In the genomic region with DNA sequence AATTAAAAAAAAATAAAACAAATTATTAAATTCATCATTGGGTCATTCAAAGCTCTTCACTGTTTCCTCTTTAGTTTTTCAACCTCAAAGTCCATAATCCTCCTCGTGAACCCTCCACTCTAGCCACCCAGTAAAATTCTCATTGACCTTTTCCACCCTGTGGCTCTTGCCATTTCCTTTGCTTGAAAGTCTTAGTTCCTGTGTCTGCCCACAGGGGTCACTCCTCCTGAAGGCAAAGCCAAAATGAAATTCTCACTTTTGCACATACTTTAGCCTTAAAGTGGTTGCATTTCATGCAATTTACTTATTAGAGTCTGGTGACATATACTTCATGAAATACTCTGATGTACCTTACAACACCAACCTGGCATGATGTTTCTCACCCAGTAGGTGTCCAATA, we compare ENCODE assay signal across 2 cellular contexts.
TF ChIP-seq lines count a peak whose summit lies in the region.

No MANE protein-coding gene starts in this region.

TF ChIP-seq in SK-N-SH, 30 proteins besides CTCF, POLR2A, EP300 and RAD21 (continued from another document):
- TF ChIP-seq TAF1 (IDR thresholded peaks at IDR 0.05; ENCODE audit: borderline replicate concordance, low read depth, low read length) (no peak), FOXM1 (IDR thresholded peaks at IDR 0.05; ENCODE audit: low read depth) (no peak), RCOR1 (IDR thresholded peaks at IDR 0.05; ENCODE audit: low read length) (no peak), MXI1 (IDR thresholded peaks at IDR 0.05; ENCODE audit: low read depth, low read length) (no peak), EZH2phosphoT487 (IDR thresholded peaks at IDR 0.05; ENCODE audit: borderline replicate concordance, low read depth) (no peak), CHD2 (IDR thresholded peaks at IDR 0.05; ENCODE audit: low read length, partially characterized antibody) (no peak), GATA2 (CRISPR knock-in tag; IDR thresholded peaks at IDR 0.05) (no peak), YY1 (IDR thresholded peaks at IDR 0.05; ENCODE audit: low read depth) (no peak), POLR2AphosphoS5 (IDR thresholded peaks at IDR 0.05; ENCODE audit: low read depth, low read length) (no peak), TEAD4 (IDR thresholded peaks at IDR 0.05; ENCODE audit: borderline replicate concordance, insufficient read depth) (no peak), RFX5 (IDR thresholded peaks at IDR 0.05; ENCODE audit: low read length) (no peak)
- TF ChIP-seq, protein P1, sequence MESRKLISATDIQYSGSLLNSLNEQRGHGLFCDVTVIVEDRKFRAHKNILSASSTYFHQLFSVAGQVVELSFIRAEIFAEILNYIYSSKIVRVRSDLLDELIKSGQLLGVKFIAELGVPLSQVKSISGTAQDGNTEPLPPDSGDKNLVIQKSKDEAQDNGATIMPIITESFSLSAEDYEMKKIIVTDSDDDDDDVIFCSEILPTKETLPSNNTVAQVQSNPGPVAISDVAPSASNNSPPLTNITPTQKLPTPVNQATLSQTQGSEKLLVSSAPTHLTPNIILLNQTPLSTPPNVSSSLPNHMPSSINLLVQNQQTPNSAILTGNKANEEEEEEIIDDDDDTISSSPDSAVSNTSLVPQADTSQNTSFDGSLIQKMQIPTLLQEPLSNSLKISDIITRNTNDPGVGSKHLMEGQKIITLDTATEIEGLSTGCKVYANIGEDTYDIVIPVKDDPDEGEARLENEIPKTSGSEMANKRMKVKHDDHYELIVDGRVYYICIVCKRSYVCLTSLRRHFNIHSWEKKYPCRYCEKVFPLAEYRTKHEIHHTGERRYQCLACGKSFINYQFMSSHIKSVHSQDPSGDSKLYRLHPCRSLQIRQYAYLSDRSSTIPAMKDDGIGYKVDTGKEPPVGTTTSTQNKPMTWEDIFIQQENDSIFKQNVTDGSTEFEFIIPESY (IDR thresholded peaks at IDR 0.05; ENCODE audit: borderline replicate concordance, low read depth): no peak
- TF ChIP-seq, protein P2, sequence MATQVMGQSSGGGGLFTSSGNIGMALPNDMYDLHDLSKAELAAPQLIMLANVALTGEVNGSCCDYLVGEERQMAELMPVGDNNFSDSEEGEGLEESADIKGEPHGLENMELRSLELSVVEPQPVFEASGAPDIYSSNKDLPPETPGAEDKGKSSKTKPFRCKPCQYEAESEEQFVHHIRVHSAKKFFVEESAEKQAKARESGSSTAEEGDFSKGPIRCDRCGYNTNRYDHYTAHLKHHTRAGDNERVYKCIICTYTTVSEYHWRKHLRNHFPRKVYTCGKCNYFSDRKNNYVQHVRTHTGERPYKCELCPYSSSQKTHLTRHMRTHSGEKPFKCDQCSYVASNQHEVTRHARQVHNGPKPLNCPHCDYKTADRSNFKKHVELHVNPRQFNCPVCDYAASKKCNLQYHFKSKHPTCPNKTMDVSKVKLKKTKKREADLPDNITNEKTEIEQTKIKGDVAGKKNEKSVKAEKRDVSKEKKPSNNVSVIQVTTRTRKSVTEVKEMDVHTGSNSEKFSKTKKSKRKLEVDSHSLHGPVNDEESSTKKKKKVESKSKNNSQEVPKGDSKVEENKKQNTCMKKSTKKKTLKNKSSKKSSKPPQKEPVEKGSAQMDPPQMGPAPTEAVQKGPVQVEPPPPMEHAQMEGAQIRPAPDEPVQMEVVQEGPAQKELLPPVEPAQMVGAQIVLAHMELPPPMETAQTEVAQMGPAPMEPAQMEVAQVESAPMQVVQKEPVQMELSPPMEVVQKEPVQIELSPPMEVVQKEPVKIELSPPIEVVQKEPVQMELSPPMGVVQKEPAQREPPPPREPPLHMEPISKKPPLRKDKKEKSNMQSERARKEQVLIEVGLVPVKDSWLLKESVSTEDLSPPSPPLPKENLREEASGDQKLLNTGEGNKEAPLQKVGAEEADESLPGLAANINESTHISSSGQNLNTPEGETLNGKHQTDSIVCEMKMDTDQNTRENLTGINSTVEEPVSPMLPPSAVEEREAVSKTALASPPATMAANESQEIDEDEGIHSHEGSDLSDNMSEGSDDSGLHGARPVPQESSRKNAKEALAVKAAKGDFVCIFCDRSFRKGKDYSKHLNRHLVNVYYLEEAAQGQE (IDR thresholded peaks at IDR 0.05; ENCODE audit: low read depth, low read length): no peak
- TF ChIP-seq, protein P3, sequence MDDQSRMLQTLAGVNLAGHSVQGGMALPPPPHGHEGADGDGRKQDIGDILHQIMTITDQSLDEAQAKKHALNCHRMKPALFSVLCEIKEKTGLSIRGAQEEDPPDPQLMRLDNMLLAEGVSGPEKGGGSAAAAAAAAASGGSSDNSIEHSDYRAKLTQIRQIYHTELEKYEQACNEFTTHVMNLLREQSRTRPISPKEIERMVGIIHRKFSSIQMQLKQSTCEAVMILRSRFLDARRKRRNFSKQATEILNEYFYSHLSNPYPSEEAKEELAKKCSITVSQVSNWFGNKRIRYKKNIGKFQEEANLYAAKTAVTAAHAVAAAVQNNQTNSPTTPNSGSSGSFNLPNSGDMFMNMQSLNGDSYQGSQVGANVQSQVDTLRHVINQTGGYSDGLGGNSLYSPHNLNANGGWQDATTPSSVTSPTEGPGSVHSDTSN (IDR thresholded peaks at IDR 0.05): no peak

TF ChIP-seq in SK-N-SH treated with all-trans-retinoic acid at 6 μM for 48 hours, 23 proteins besides CTCF, POLR2A, EP300 and RAD21 (continued from another document):
- TF ChIP-seq, protein P4, sequence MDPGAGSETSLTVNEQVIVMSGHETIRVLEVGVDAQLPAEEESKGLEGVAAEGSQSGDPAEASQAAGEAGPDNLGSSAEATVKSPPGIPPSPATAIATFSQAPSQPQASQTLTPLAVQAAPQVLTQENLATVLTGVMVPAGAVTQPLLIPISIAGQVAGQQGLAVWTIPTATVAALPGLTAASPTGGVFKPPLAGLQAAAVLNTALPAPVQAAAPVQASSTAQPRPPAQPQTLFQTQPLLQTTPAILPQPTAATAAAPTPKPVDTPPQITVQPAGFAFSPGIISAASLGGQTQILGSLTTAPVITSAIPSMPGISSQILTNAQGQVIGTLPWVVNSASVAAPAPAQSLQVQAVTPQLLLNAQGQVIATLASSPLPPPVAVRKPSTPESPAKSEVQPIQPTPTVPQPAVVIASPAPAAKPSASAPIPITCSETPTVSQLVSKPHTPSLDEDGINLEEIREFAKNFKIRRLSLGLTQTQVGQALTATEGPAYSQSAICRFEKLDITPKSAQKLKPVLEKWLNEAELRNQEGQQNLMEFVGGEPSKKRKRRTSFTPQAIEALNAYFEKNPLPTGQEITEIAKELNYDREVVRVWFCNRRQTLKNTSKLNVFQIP (CRISPR knock-in tag; IDR thresholded peaks at IDR 0.05; ENCODE audit: borderline replicate concordance, low read depth): no peak
- TF ChIP-seq GLIS3 (CRISPR knock-in tag; IDR thresholded peaks at IDR 0.05): no peak
- TF ChIP-seq, protein P5, sequence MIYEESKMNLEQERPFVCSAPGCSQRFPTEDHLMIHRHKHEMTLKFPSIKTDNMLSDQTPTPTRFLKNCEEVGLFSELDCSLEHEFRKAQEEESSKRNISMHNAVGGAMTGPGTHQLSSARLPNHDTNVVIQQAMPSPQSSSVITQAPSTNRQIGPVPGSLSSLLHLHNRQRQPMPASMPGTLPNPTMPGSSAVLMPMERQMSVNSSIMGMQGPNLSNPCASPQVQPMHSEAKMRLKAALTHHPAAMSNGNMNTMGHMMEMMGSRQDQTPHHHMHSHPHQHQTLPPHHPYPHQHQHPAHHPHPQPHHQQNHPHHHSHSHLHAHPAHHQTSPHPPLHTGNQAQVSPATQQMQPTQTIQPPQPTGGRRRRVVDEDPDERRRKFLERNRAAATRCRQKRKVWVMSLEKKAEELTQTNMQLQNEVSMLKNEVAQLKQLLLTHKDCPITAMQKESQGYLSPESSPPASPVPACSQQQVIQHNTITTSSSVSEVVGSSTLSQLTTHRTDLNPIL (CRISPR knock-in tag; IDR thresholded peaks at IDR 0.05; ENCODE audit: low read depth): no peak
